In genomic region chr19:51598159-51598915, GRCh38 we compare ENCODE assay signal across 20 cellular contexts. TPM values are rescaled to one million over a fixed set of nuclear protein-coding genes. Genes with fewer than 3 reads are reported as not detected.
DNase-seq lines count a peak whose midpoint lies in the region; ATAC-seq and TF ChIP-seq lines count a peak whose summit lies in the region.
"Had no signal": no experiment of that assay in that cellular context is flagged by ENCODE, and none has a peak within 500 bp of the region (broad histone marks: within the 10 kb centered on the region; RNA-seq: fewer than 3 reads in every experiment).

No MANE protein-coding gene starts in this region.

- H3K9me3 ChIP-seq in HEK293 (ENCODE audit: control insufficient read depth, insufficient read depth, low read depth, low read length) (no peaks in the 10 kb centered on the region), esophagus muscularis mucosa (no peaks in the 10 kb centered on the region), vagina (no peaks in the 10 kb centered on the region)

- no peak overlapping the region for H3K27ac Mint-ChIP-seq in osteocyte (ENCODE audit: unreplicated experiment)
- H3K27ac Mint-ChIP-seq: CD4-positive, alpha-beta memory T cell; GM23338; HFFc6 had no signal

- intact Hi-C loops in esophagus muscularis mucosa (cut with DNase I) = loop anchor here (5.0 kb wide), 1 partner anchor 491 kb away; the partner anchor contains the start of gene CTU1
- intact Hi-C loops in vagina (cut with DNase I) = no loop called here

- peaks cover 5% of the 10 kb centered on the region for H3K9me3 Mint-ChIP-seq in osteocyte (ENCODE audit: unreplicated experiment)

- TF ChIP-seq POLR2A in esophagus muscularis mucosa (IDR thresholded peaks at IDR 0.05; ENCODE audit: low read depth) = no peak
- TF ChIP-seq POLR2A in vagina (IDR thresholded peaks at IDR 0.05) = no peak

- no peaks in the 10 kb centered on the region for H3K27me3 Mint-ChIP-seq in osteocyte (ENCODE audit: unreplicated experiment)

- 96% methylated on average over 29 of the region's 31 CpGs for WGBS in esophagus muscularis mucosa

- no peak for TF ChIP-seq EP300 in esophagus muscularis mucosa (IDR thresholded peaks at IDR 0.05)

- no peak for DNase-seq in HEK293T (ENCODE audit: extremely low spot score)
- peak; percentile 57 for DNase-seq in esophagus muscularis mucosa (ENCODE audit: extremely low spot score)
- DNase-seq in osteocyte (ENCODE audit: extremely low spot score, unreplicated experiment) = peak; percentile 83
- DNase-seq in vagina (ENCODE audit: extremely low spot score in 2 of 2) = no peak
- no peak for DNase-seq in epidermal melanocyte (ENCODE audit: insufficient read length, low spot score)
- DNase-seq in EL = no peak
- DNase-seq: C1 segment of cervical spinal cord; Calu3; CD4-positive, alpha-beta memory T cell; COR-L47; DMS53; DMS79 treated with DMSO at 0.1 percent for 48 hours; HCEC 1CT; HFFc6 had no signal

- no peaks in the 10 kb centered on the region for H3K36me3 Mint-ChIP-seq in osteocyte (ENCODE audit: unreplicated experiment)

- H3K36me3 ChIP-seq in HEK293 (ENCODE audit: control insufficient read depth in 2 of 2, insufficient read depth in 1 of 2, low read length in 2 of 2) (no peaks in the 10 kb centered on the region), esophagus muscularis mucosa (peaks cover 0 to 5% (median 0%) of the 10 kb centered on the region in 4 donors), vagina (no peaks in the 10 kb centered on the region)

- H3K4me1 ChIP-seq in HEK293 (ENCODE audit: control insufficient read depth, insufficient read depth, low read length) (no peaks in the 10 kb centered on the region), esophagus muscularis mucosa (peaks cover 11 to 27% (median 14%) of the 10 kb centered on the region in 4 donors), vagina (peaks cover 13% of the 10 kb centered on the region)

- CTCF ChIA-PET in HEK293 (lab: Yijun Ruan, JAX) = interaction anchor here (0.9 to 1.7 kb wide), 3 partner anchors 10 to 201 kb away, joined by 4 to 7 read pairs (median 5); no protein-coding TSS in a partner anchor
- CTCF ChIA-PET in HEK293T (lab: Yijun Ruan, JAX) = no interaction called here

- TF ChIP-seq CTCF in HEK293 (tag by site-specific recombination; IDR thresholded peaks at IDR 0.05) (no peak), esophagus muscularis mucosa (IDR thresholded peaks at IDR 0.05) (no peak), osteocyte (IDR thresholded peaks at IDR 0.05) (no peak), vagina (IDR thresholded peaks at IDR 0.05) (no peak)

- H3K4me3 ChIP-seq in HEK293 (ENCODE audit: low read depth, low read length) = no peak overlapping the region
- no peak overlapping the region for H3K4me3 ChIP-seq in esophagus muscularis mucosa
- no peak overlapping the region for H3K4me3 ChIP-seq in vagina
- H3K4me3 ChIP-seq: GM23338 had no signal

- POLR2A ChIA-PET in HEK293 (lab: Yijun Ruan, JAX) (interaction anchor here (0.7 kb wide), 1 partner anchor 27 kb away, joined by 3 read pairs; the partner anchor contains the start of gene ZNF175), HEK293T (lab: Yijun Ruan, JAX) (no interaction called here)

- H3K27me3 ChIP-seq in esophagus muscularis mucosa = peaks cover 0 to 56% (median 2%) of the 10 kb centered on the region in 4 donors
- H3K27me3 ChIP-seq in vagina = peaks cover 4% of the 10 kb centered on the region

- no peak for ATAC-seq in GM18909 (IDR thresholded peaks at IDR 0.05; ENCODE audit: poor library complexity, unreplicated experiment)
- ATAC-seq: GM23338 had no signal

- H3K4me1 Mint-ChIP-seq in osteocyte (ENCODE audit: unreplicated experiment) = peaks cover 17% of the 10 kb centered on the region

- H3K27ac ChIP-seq in HEK293 (ENCODE audit: extremely low read depth, low read depth, low read length) (no peak overlapping the region), esophagus muscularis mucosa (replicated peaks in 1 of 4) (no peak overlapping the region), vagina (no peak overlapping the region)

- no peak overlapping the region for H3K4me3 Mint-ChIP-seq in osteocyte (ENCODE audit: unreplicated experiment)
- H3K4me3 Mint-ChIP-seq: GM23338, HFFc6 had no signal

TF ChIP-seq in HEK293, 187 proteins besides CTCF, POLR2A, EP300 and RAD21:
- no peak for TF ChIP-seq ZNF768 (tag by site-specific recombination; IDR thresholded peaks at IDR 0.05)
- TF ChIP-seq HIC1 (tag by site-specific recombination; IDR thresholded peaks at IDR 0.05) = 0 out of 2 replicates have a peak, but pooled peaks have one; percentile 15
- no peak for TF ChIP-seq ZNF302 (tag by site-specific recombination; IDR thresholded peaks at IDR 0.05; ENCODE audit: low read depth)

TF ChIP-seq in HEK293T, 16 proteins besides CTCF, POLR2A, EP300 and RAD21:
- TF ChIP-seq, protein P1, sequence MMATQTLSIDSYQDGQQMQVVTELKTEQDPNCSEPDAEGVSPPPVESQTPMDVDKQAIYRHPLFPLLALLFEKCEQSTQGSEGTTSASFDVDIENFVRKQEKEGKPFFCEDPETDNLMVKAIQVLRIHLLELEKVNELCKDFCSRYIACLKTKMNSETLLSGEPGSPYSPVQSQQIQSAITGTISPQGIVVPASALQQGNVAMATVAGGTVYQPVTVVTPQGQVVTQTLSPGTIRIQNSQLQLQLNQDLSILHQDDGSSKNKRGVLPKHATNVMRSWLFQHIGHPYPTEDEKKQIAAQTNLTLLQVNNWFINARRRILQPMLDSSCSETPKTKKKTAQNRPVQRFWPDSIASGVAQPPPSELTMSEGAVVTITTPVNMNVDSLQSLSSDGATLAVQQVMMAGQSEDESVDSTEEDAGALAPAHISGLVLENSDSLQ (IDR thresholded peaks at IDR 0.05) = no peak
- TF ChIP-seq L3MBTL2 (conservative IDR thresholded peaks at IDR 0.05) = 0 out of 2 replicates have a peak, but pooled peaks have one; percentile 22

RNA-seq across cellular contexts. Expression of gene ZNF175, which starts 27.3 kb away (rescaled TPM):
- total RNA-seq in esophagus muscularis mucosa (1 to 10 TPM; 3.6 to 5.8 (median 4.9) TPM), osteocyte (13.5 and 16.9 TPM in 2 replicates), vagina (8.1 TPM)

RNA-seq across cellular contexts. Expression of gene SIGLEC5, which starts 31.9 kb away (rescaled TPM):
- total RNA-seq in esophagus muscularis mucosa (1 to 10 TPM in 2 of 4 donors, under 1 TPM in 2; 0.52 to 2.0 (median 1.00) TPM), osteocyte (not detected in 2 replicates), vagina (0.49 TPM)
- total RNA-seq: A172; A673; Calu3; CD4-positive, alpha-beta memory T cell; Daoy; GM23338; HFFc6 had no signal

RNA-seq across cellular contexts. Expression of gene SIGLEC14, which starts 48.3 kb away (rescaled TPM):
- total RNA-seq in esophagus muscularis mucosa (1 to 10 TPM in 3 of 4 donors, not detected in 1; 2.5 to 9.9 (median 5.0) TPM), osteocyte (not detected in 2 replicates), vagina (not detected)
- total RNA-seq: A172, A673, Calu3, GM23338, HFFc6 had no signal

Comparison
In these comparisons a context has a peak if more than half of its experiments do, and no peak if none do; other contexts are left out.
1. DNase-seq: peak in esophagus muscularis mucosa (single experiment) and osteocyte (single experiment); none in HEK293T (single experiment), vagina (0 of 2), epidermal melanocyte (single experiment) and EL (single experiment).